ENCODE assay signal across 1 cellular context in genomic region chr7:70347463-70347855, GRCh38.
TF ChIP-seq lines count a peak whose summit lies in the region.

No MANE protein-coding gene starts in this region.

TF ChIP-seq in WTC11, 78 proteins besides CTCF, POLR2A, EP300 and RAD21 (continued from another document):
- no peak for TF ChIP-seq ARID4B (CRISPR knock-in tag; IDR thresholded peaks at IDR 0.05; ENCODE audit: borderline replicate concordance)
